1 cellular context compared by ENCODE assay signal in genomic region chr20:13008761-13009681, GRCh38.
TF ChIP-seq lines count a peak whose summit lies in the region.

Gene SPTLC3, plus strand, starts transcription at chr20:13008972. Its CDS starts 296 bp downstream, at chr20:13009268.

TF ChIP-seq in HepG2, 621 proteins besides CTCF, POLR2A, EP300 and RAD21 (continued from another document and continues in another):
- TF ChIP-seq NR0B2 (CRISPR knock-in tag; IDR thresholded peaks at IDR 0.05) (no peak), KDM6A (CRISPR knock-in tag; IDR thresholded peaks at IDR 0.05; ENCODE audit: low read depth) (no peak), ZBTB39 (CRISPR knock-in tag; IDR thresholded peaks at IDR 0.05) (no peak), ZEB1 (IDR thresholded peaks at IDR 0.05; ENCODE audit: insufficient replicate concordance, low read depth) (no peak), ATF2 (CRISPR knock-in tag; IDR thresholded peaks at IDR 0.05) (no peak; the same call in 1 of the 2 replicates), HBP1 (CRISPR knock-in tag; IDR thresholded peaks at IDR 0.05; ENCODE audit: low read depth) (no peak), ZNF230 (CRISPR knock-in tag; IDR thresholded peaks at IDR 0.05) (no peak), ZBTB34 (CRISPR knock-in tag; IDR thresholded peaks at IDR 0.05) (no peak), ZNF713 (CRISPR knock-in tag; IDR thresholded peaks at IDR 0.05) (no peak), MXD1 (CRISPR knock-in tag; IDR thresholded peaks at IDR 0.05) (no peak), TOE1 (CRISPR knock-in tag; IDR thresholded peaks at IDR 0.05) (no peak), ZBTB3 (CRISPR knock-in tag; IDR thresholded peaks at IDR 0.05; ENCODE audit: borderline replicate concordance, low read depth) (no peak), NFE2L2 (IDR thresholded peaks at IDR 0.05; ENCODE audit: low read length) (no peak), ZNF260 (CRISPR knock-in tag; IDR thresholded peaks at IDR 0.05; ENCODE audit: borderline replicate concordance, low read depth) (no peak), ZMAT3 (CRISPR knock-in tag; conservative IDR thresholded peaks at IDR 0.05) (peak; percentile 70; the same call in 1 of the 2 replicates), TRIM24 (CRISPR knock-in tag; IDR thresholded peaks at IDR 0.05) (no peak), SP2 (CRISPR knock-in tag; IDR thresholded peaks at IDR 0.05) (no peak), ZNF790 (CRISPR knock-in tag; IDR thresholded peaks at IDR 0.05; ENCODE audit: borderline replicate concordance) (no peak), ZNF841 (CRISPR knock-in tag; IDR thresholded peaks at IDR 0.05; ENCODE audit: borderline replicate concordance) (no peak), ZNF3 (CRISPR knock-in tag; IDR thresholded peaks at IDR 0.05) (no peak), ZBTB44 (CRISPR knock-in tag; IDR thresholded peaks at IDR 0.05) (no peak), FOXA1 (IDR thresholded peaks at IDR 0.05) (no peak), FOXA1 (CRISPR knock-in tag; IDR thresholded peaks at IDR 0.05) (no peak), ZNF839 (CRISPR knock-in tag; IDR thresholded peaks at IDR 0.05; ENCODE audit: borderline replicate concordance) (no peak), POGK (CRISPR knock-in tag; conservative IDR thresholded peaks at IDR 0.05) (0 out of 2 replicates have a peak, but pooled peaks have one; percentile 3), TARDBP (CRISPR knock-in tag; IDR thresholded peaks at IDR 0.05) (0 out of 2 replicates have a peak, but pooled peaks have one; percentile 8), CENPT (CRISPR knock-in tag; IDR thresholded peaks at IDR 0.05; ENCODE audit: low read depth) (no peak), SIX4 (CRISPR knock-in tag; IDR thresholded peaks at IDR 0.05) (no peak; the same call in 1 of the 2 replicates), ETV6 (CRISPR knock-in tag; conservative IDR thresholded peaks at IDR 0.05) (no peak), ZBTB33 (CRISPR knock-in tag; IDR thresholded peaks at IDR 0.05) (no peak), ZIK1 (CRISPR knock-in tag; IDR thresholded peaks at IDR 0.05; ENCODE audit: borderline replicate concordance, low read depth) (no peak), ZNF749 (CRISPR knock-in tag; IDR thresholded peaks at IDR 0.05; ENCODE audit: borderline replicate concordance) (no peak), AKAP8 (CRISPR knock-in tag; IDR thresholded peaks at IDR 0.05) (0 out of 2 replicates have a peak, but pooled peaks have one; percentile 36), SMC3 (IDR thresholded peaks at IDR 0.05; ENCODE audit: low read length) (peak; percentile 53; the same call in 1 of the 2 replicates), ZNF788 (CRISPR knock-in tag; IDR thresholded peaks at IDR 0.05; ENCODE audit: borderline replicate concordance) (no peak), BCL6 (CRISPR knock-in tag; IDR thresholded peaks at IDR 0.05) (no peak), MTA1 (CRISPR knock-in tag; IDR thresholded peaks at IDR 0.05; ENCODE audit: borderline replicate concordance) (no peak), ZNF512 (CRISPR knock-in tag; IDR thresholded peaks at IDR 0.05) (no peak; the same call in 1 of the 2 replicates), DMAP1 (CRISPR knock-in tag; IDR thresholded peaks at IDR 0.05) (0 out of 2 replicates have a peak, but pooled peaks have one; percentile 13), TIGD3 (CRISPR knock-in tag; IDR thresholded peaks at IDR 0.05; ENCODE audit: borderline replicate concordance) (no peak), FOXM1 (CRISPR knock-in tag; IDR thresholded peaks at IDR 0.05) (no peak), ASH2L (IDR thresholded peaks at IDR 0.05; ENCODE audit: insufficient read length, low read depth, low read length) (no peak), SAFB2 (CRISPR knock-in tag; IDR thresholded peaks at IDR 0.05; ENCODE audit: borderline replicate concordance, low read depth) (peak; percentile 61; the same call in 1 of the 2 replicates), ZNF549 (CRISPR knock-in tag; IDR thresholded peaks at IDR 0.05) (no peak), NR2C2 (CRISPR knock-in tag; IDR thresholded peaks at IDR 0.05; ENCODE audit: borderline replicate concordance) (no peak), ZNF441 (CRISPR knock-in tag; IDR thresholded peaks at IDR 0.05; ENCODE audit: borderline replicate concordance) (peak; percentile 43; the same call in 1 of the 2 replicates), JUN (CRISPR knock-in tag; IDR thresholded peaks at IDR 0.05) (no peak), SKI (IDR thresholded peaks at IDR 0.05; ENCODE audit: partially characterized antibody) (no peak), YY1 (IDR thresholded peaks at IDR 0.05; ENCODE audit: insufficient read depth, insufficient replicate concordance, low read depth, low read length) (no peak), ZNF850 (CRISPR knock-in tag; conservative IDR thresholded peaks at IDR 0.05) (no peak), JARID2 (CRISPR knock-in tag; IDR thresholded peaks at IDR 0.05; ENCODE audit: insufficient replicate concordance) (no peak), RFXAP (CRISPR knock-in tag; IDR thresholded peaks at IDR 0.05; ENCODE audit: borderline replicate concordance) (no peak), NFIB (CRISPR knock-in tag; IDR thresholded peaks at IDR 0.05; ENCODE audit: borderline replicate concordance) (no peak), ZNF207 (IDR thresholded peaks at IDR 0.05; ENCODE audit: borderline replicate concordance) (no peak), CHD2 (IDR thresholded peaks at IDR 0.05; ENCODE audit: low read depth, low read length) (no peak), SMAD9 (CRISPR knock-in tag; IDR thresholded peaks at IDR 0.05) (no peak)
